In genomic region chrX:39905475-39905889, GRCh38 we compare ENCODE assay signal across 13 cellular contexts.
A peak's percentile ranks its signal among the peaks of the same experiment; 100 is the strongest.
DNase-seq lines count a peak whose midpoint lies in the region; ATAC-seq and TF ChIP-seq lines count a peak whose summit lies in the region.
"Had no signal": no experiment of that assay in that cellular context is flagged by ENCODE, and none has a peak within 500 bp of the region (broad histone marks: within the 10 kb centered on the region; RNA-seq: fewer than 3 reads in every experiment).

No MANE protein-coding gene starts in this region.

- peak overlapping the region; percentile 39 for H3K27ac ChIP-seq in AG04450 (ENCODE audit: low read depth, low read length)

- peak; percentile 79 for ATAC-seq in mucosa of descending colon
- ATAC-seq in activated CD4-positive, CD25-positive, alpha-beta regulatory T cell treated with anti-CD3 and anti-CD28 coated beads, Interleukin-2, amount 50 U/mL, for 24 hours: no peak

- CTCF ChIA-PET in AG04450 (lab: Charles Lee): no interaction called here

- intact Hi-C loops in mucosa of descending colon (cut with DNase I, micrococcal nuclease): no loop called here

- DNase-seq in AG04450 (ENCODE audit: low read depth, low spot score) (no peak), HK-2 (ENCODE audit: unreplicated experiment) (peak; percentile 33), cerebellar cortex (ENCODE audit: low spot score) (peak; percentile 17), mucosa of descending colon (peak in 2 of 3 donors; percentile 51 to 60), NCI-H128 (lab: John Stamatoyannopoulos, UW; ENCODE audit: unreplicated experiment) (no peak), SK-N-DZ (ENCODE audit: low spot score) (no peak), NCI-H774 (lab: John Stamatoyannopoulos, UW) (no peak)
- DNase-seq: activated naive CD4-positive, alpha-beta T cell treated with anti-CD3 and anti-CD28 coated beads for 36 hours; CD8-positive, alpha-beta memory T cell; hippocampal formation; stimulated activated CD4-positive, alpha-beta T cell treated with anti-CD3 and anti-CD28 coated beads, Interleukin-1b, Interleukin-23, amount 100 ng/mL, for 48 hours; stimulated activated naive CD4-positive, alpha-beta T cell treated with Interleukin-2 at 50 U/mL for 16 hours had no signal

- no peaks in the 10 kb centered on the region for H3K9me3 ChIP-seq in AG04450 (ENCODE audit: control insufficient read depth, insufficient read depth, low read length)
- no peaks in the 10 kb centered on the region for H3K9me3 ChIP-seq in mucosa of descending colon

- POLR2A ChIA-PET in AG04450 (lab: Yijun Ruan, JAX): no interaction called here

- H3K27me3 ChIP-seq in AG04450 (ENCODE audit: control insufficient read depth, insufficient read depth, low read length): no peaks in the 10 kb centered on the region

- H3K4me3 ChIP-seq in AG04450 (ENCODE audit: low read depth, low read length) (no peak overlapping the region), mucosa of descending colon (no peak overlapping the region)

- TF ChIP-seq CTCF in AG04450 (IDR thresholded peaks at IDR 0.05; ENCODE audit: low read depth, low read length): no peak
- TF ChIP-seq CTCF in mucosa of descending colon (IDR thresholded peaks at IDR 0.05): no peak

- H3K36me3 ChIP-seq in mucosa of descending colon (ENCODE audit: low read depth): no peaks in the 10 kb centered on the region

- H3K4me1 ChIP-seq in mucosa of descending colon (ENCODE audit: low read depth): no peaks in the 10 kb centered on the region

Comparison
In these comparisons a context has a peak if more than half of its experiments do, and no peak if none do; other contexts are left out.
1. DNase-seq: peak in HK-2 (single experiment), cerebellar cortex (single experiment) and mucosa of descending colon (2 of 3); none in AG04450 (single experiment), NCI-H128 (single experiment), SK-N-DZ (single experiment) and NCI-H774 (single experiment).